In genomic region chr12:49825971-49826421, GRCh38 we compare ENCODE assay signal across 11 cellular contexts. TPM values are rescaled to one million over a fixed set of nuclear protein-coding genes. Genes with fewer than 3 reads are reported as not detected.
A peak's percentile ranks its signal among the peaks of the same experiment; 100 is the strongest.
DNase-seq lines count a peak whose midpoint lies in the region; TF ChIP-seq lines count a peak whose summit lies in the region.
"Had no signal": no experiment of that assay in that cellular context is flagged by ENCODE, and none has a peak within 500 bp of the region (broad histone marks: within the 10 kb centered on the region; RNA-seq: fewer than 3 reads in every experiment).

No MANE protein-coding gene starts in this region.

- H3K9me3 ChIP-seq in mammary epithelial cell (replicated peaks; ENCODE audit: insufficient read depth, low read length) (no peaks in the 10 kb centered on the region), tibial nerve (no peaks in the 10 kb centered on the region)
- H3K9me3 ChIP-seq: thyroid gland had no signal

- in situ Hi-C loops in mammary epithelial cell (cut with MboI; ENCODE audit: low sequenced_read_pairs in 2 of 2) (no loop called here), ACHN (cut with HindIII; ENCODE audit: low pct_ligation_motif_present, low pct_unique_long_range_greater_than_20kb, low sequenced_read_pairs) (no loop called here)

- no TSS peak for BruUV-seq in mammary epithelial cell (replicated peaks; lab: Mats Ljungman, UMichigan)

- H3K36me3 Mint-ChIP-seq in activated naive CD4-positive, alpha-beta T cell treated with anti-CD3 and anti-CD28 coated beads for 36 hours (ENCODE audit: low read depth), result peaks cover 3% of the 10 kb centered on the region

- no peaks in the 10 kb centered on the region for H4K20me1 ChIP-seq in mammary epithelial cell (ENCODE audit: insufficient read depth, low read length)

- no peaks in the 10 kb centered on the region for H3K9me3 Mint-ChIP-seq in activated naive CD4-positive, alpha-beta T cell treated with anti-CD3 and anti-CD28 coated beads for 36 hours

- peak overlapping the region; percentile 85 for H3K4me2 ChIP-seq in mammary epithelial cell (ENCODE audit: insufficient read depth, low read depth, low read length)

- 4% methylated on average over 2 of the region's 4 CpGs for WGBS in mammary epithelial cell (ENCODE audit: low coverage, missing lambda C conversion rate)
- 40 to 44% methylated on average over 3 to 4 of the region's 4 CpGs for WGBS in tibial nerve, 2 donors

- dilution Hi-C loops in mammary epithelial cell (cut with HindIII; ENCODE audit: low sequenced_read_pairs), result no loop called here

- no peak for DNase-seq in activated naive CD4-positive, alpha-beta T cell treated with anti-CD3 and anti-CD28 coated beads for 36 hours
- DNase-seq in activated naive CD4-positive, alpha-beta T cell (lab: John Stamatoyannopoulos, UW), result no peak
- DNase-seq in mammary epithelial cell, result peak; percentile 19
- DNase-seq in mesenteric fat pad (ENCODE audit: low spot score), result peak; percentile 75
- no peak for DNase-seq in tibial nerve (ENCODE audit: low spot score in 2 of 2)
- DNase-seq in mucosa of gallbladder (ENCODE audit: low spot score), result no peak
- DNase-seq in RPMI8226, result no peak
- DNase-seq in ACHN, result no peak
- DNase-seq: NCI-H2029, PC-3 had no signal

- H3K27ac ChIP-seq in mammary epithelial cell (ENCODE audit: insufficient read depth, low read depth, low read length) (no peak overlapping the region), tibial nerve (peak overlapping the region in 3 of 4 donors; percentile 87 to 96 (median 95))

- H2AFZ ChIP-seq in mammary epithelial cell (ENCODE audit: low read depth, low read length), result no peak overlapping the region

- TF ChIP-seq EP300 in tibial nerve (IDR thresholded peaks at IDR 0.05), result no peak

- H3K27me3 Mint-ChIP-seq in activated naive CD4-positive, alpha-beta T cell treated with anti-CD3 and anti-CD28 coated beads for 36 hours (ENCODE audit: low read depth), result no peaks in the 10 kb centered on the region

- H3K4me3 ChIP-seq in mammary epithelial cell (replicated peaks in 1 of 3; ENCODE audit: insufficient read depth in 1 of 3, low read depth in 2 of 3, low read length in 3 of 3) (no peak overlapping the region), tibial nerve (peak overlapping the region in 2 of 4 donors; percentile 2 to 91)
- H3K4me3 ChIP-seq: thyroid gland had no signal

- TF ChIP-seq POLR2A in tibial nerve (IDR thresholded peaks at IDR 0.05), result no peak

- H3K27ac Mint-ChIP-seq in activated naive CD4-positive, alpha-beta T cell treated with anti-CD3 and anti-CD28 coated beads for 36 hours, result no peak overlapping the region

- H3K4me3 Mint-ChIP-seq in activated naive CD4-positive, alpha-beta T cell treated with anti-CD3 and anti-CD28 coated beads for 36 hours, result peak overlapping the region; percentile 69

- H3K4me1 Mint-ChIP-seq in activated naive CD4-positive, alpha-beta T cell treated with anti-CD3 and anti-CD28 coated beads for 36 hours (ENCODE audit: low read depth), result peaks cover 44% of the 10 kb centered on the region

- H3K27me3 ChIP-seq in mammary epithelial cell (ENCODE audit: insufficient read depth, low read length) (no peaks in the 10 kb centered on the region), tibial nerve (no peaks in the 10 kb centered on the region)
- H3K27me3 ChIP-seq: thyroid gland had no signal

- no peak for TF ChIP-seq CTCF in mammary epithelial cell (conservative IDR thresholded peaks at IDR 0.05 in 1 of 2, IDR thresholded peaks at IDR 0.05 in 1 of 2; ENCODE audit: extremely low read depth in 1 of 2, insufficient read depth in 1 of 2, low read depth in 1 of 2, low read length in 2 of 2)
- no peak for TF ChIP-seq CTCF in tibial nerve (IDR thresholded peaks at IDR 0.05)

- no peaks in the 10 kb centered on the region for H3K36me3 ChIP-seq in mammary epithelial cell (ENCODE audit: insufficient read depth, low read length)
- H3K36me3 ChIP-seq in tibial nerve, result peaks cover 0 to 9% (median 0%) of the 10 kb centered on the region in 3 donors
- H3K36me3 ChIP-seq: thyroid gland had no signal

- CTCF ChIA-PET in activated naive CD4-positive, alpha-beta T cell treated with anti-CD3 and anti-CD28 coated beads for 36 hours (lab: Charles Lee), result interaction anchor here (1.6 to 4.8 kb wide), 2 partner anchors 12 to 85 kb away, joined by 3 to 32 read pairs; partner anchors contain the start of gene TMBIM6
- CTCF ChIA-PET in mammary epithelial cell (lab: Charles Lee; ENCODE audit: low non-redundant PET), result no interaction called here

- H3K4me1 ChIP-seq in mammary epithelial cell (ENCODE audit: insufficient read depth, low read length) (peaks cover 38% of the 10 kb centered on the region), tibial nerve (peaks cover 0 to 75% (median 44%) of the 10 kb centered on the region in 4 donors)

- H3K79me2 ChIP-seq in mammary epithelial cell (ENCODE audit: insufficient read depth, low read length), result peaks cover 63% of the 10 kb centered on the region

- intact Hi-C loops in activated naive CD4-positive, alpha-beta T cell treated with anti-CD3 and anti-CD28 coated beads for 36 hours (cut with micrococcal nuclease), result loop anchor here (5.0 to 10.0 kb wide), 2 partner anchors 459 to 561 kb away; partner anchors contain the start of genes SPATS2 and TUBA1C
- intact Hi-C loops in mammary epithelial cell (cut with micrococcal nuclease), result no loop called here

- H3K9ac ChIP-seq in mammary epithelial cell (ENCODE audit: insufficient read depth, low read length), result no peak overlapping the region

RNA-seq across cellular contexts. Expression of gene NCKAP5L, which starts 2.2 kb away (rescaled TPM):
- total RNA-seq in activated naive CD4-positive, alpha-beta T cell treated with anti-CD3 and anti-CD28 coated beads for 36 hours, result 1 to 10 TPM; 2.8 TPM
- total RNA-seq in mammary epithelial cell (10 to 100 TPM; 24.1 to 27.2 TPM), mesenteric fat pad (44.3 TPM), tibial nerve (10 to 100 TPM; 36.1 to 70.2 (median 44.7) TPM), mucosa of gallbladder (22.0 TPM)
- polyA plus RNA-seq in mammary epithelial cell, result 6.4 TPM
- polyA minus RNA-seq in mammary epithelial cell, result 13.5 TPM

RNA-seq across cellular contexts. Expression of gene BCDIN3D, which starts 16.9 kb away (rescaled TPM):
- total RNA-seq in activated naive CD4-positive, alpha-beta T cell treated with anti-CD3 and anti-CD28 coated beads for 36 hours, result 1 to 10 TPM; 2.4 to 4.1 TPM
- total RNA-seq in mammary epithelial cell (1 to 10 TPM; 3.3 to 3.8 TPM), mesenteric fat pad (3.0 TPM), tibial nerve (1 to 10 TPM; 1.2 to 4.2 (median 2.5) TPM), mucosa of gallbladder (6.0 TPM)
- 2.5 TPM for polyA plus RNA-seq in mammary epithelial cell
- polyA minus RNA-seq in mammary epithelial cell, result 3.3 TPM

Comparison
In these comparisons a context has a peak if more than half of its experiments do, and no peak if none do; other contexts are left out.
1. DNase-seq: peak in mammary epithelial cell (single experiment) and mesenteric fat pad (single experiment); none in activated naive CD4-positive, alpha-beta T cell treated with anti-CD3 and anti-CD28 coated beads for 36 hours (single experiment), activated naive CD4-positive, alpha-beta T cell (0 of 4), tibial nerve (0 of 2), mucosa of gallbladder (single experiment), RPMI8226 (single experiment) and ACHN (single experiment).